Comparison of ENCODE assay signal across 8 cellular contexts in genomic region chr3:124034016-124034808, GRCh38. TPM values are rescaled to one million over a fixed set of nuclear protein-coding genes. Genes with fewer than 3 reads are reported as not detected.
A peak's percentile ranks its signal among the peaks of the same experiment; 100 is the strongest.
DNase-seq lines count a peak whose midpoint lies in the region; ATAC-seq and TF ChIP-seq lines count a peak whose summit lies in the region.

No MANE protein-coding gene starts in this region.

- TF ChIP-seq CTCF in Caco-2 (IDR thresholded peaks at IDR 0.05; ENCODE audit: insufficient read depth in 1 of 2, low read depth in 1 of 2, low read length in 1 of 2, severe bottlenecking in 1 of 2, unreplicated experiment in 1 of 2) = no peak
- no peak for TF ChIP-seq CTCF in chondrocyte (IDR thresholded peaks at IDR 0.05)
- TF ChIP-seq CTCF in liver (IDR thresholded peaks at IDR 0.05; ENCODE audit: low read depth, low read length, missing input control) = no peak
- TF ChIP-seq CTCF in stomach (IDR thresholded peaks at IDR 0.05) = no peak

- no peak overlapping the region for H3K27ac Mint-ChIP-seq in Caco-2 (ENCODE audit: unreplicated experiment)
- H3K27ac Mint-ChIP-seq in chondrocyte (ENCODE audit: unreplicated experiment) = no peak overlapping the region

- POLR2A ChIA-PET in Caco-2 (lab: Charles Lee) = interaction anchor here (0.6 kb wide), 2 partner anchors 372 to 553 kb away, joined by 3 read pairs; no protein-coding TSS in a partner anchor

- H3K9me3 ChIP-seq in Caco-2 (no peaks in the 10 kb centered on the region), liver (ENCODE audit: control insufficient read depth in 4 of 4, low read length in 3 of 4) (no peaks in the 10 kb centered on the region), stomach (no peaks in the 10 kb centered on the region)

- H3K27me3 Mint-ChIP-seq in Caco-2 (ENCODE audit: insufficient read depth, unreplicated experiment) (peaks cover 28% of the 10 kb centered on the region), chondrocyte (ENCODE audit: low read depth) (peaks cover 5% of the 10 kb centered on the region)

- H3K9me3 Mint-ChIP-seq in Caco-2 (ENCODE audit: unreplicated experiment) (no peaks in the 10 kb centered on the region), chondrocyte (ENCODE audit: low read depth) (no peaks in the 10 kb centered on the region)

- H3K4me1 ChIP-seq in Caco-2 = peaks cover 6% of the 10 kb centered on the region
- peaks cover 2 to 15% (median 9%) of the 10 kb centered on the region in 4 donors for H3K4me1 ChIP-seq in liver (ENCODE audit: control insufficient read depth in 4 of 4, insufficient read depth in 4 of 4, low read length in 3 of 4)
- H3K4me1 ChIP-seq in stomach = peaks cover 19 to 34% (median 25%) of the 10 kb centered on the region in 4 donors

- no peak for TF ChIP-seq EP300 in stomach (IDR thresholded peaks at IDR 0.05)

- no peak for TF ChIP-seq RAD21 in liver (IDR thresholded peaks at IDR 0.05)

- DNase-seq in Caco-2 = no peak
- peak; percentile 46 for DNase-seq in NCI-H146 treated with DMSO at 0.1 percent for 48 hours (lab: John Stamatoyannopoulos, UW; ENCODE audit: unreplicated experiment)
- DNase-seq in chondrocyte (ENCODE audit: low spot score) = peak; percentile 88
- DNase-seq in stomach = no peak
- DNase-seq in NK-92 treated with Interleukin-12 subunit alpha and Interleukin-12 subunit beta, amount 100 ng/mL, for 24 hours (lab: John Stamatoyannopoulos, UW) = no peak

- CTCF ChIA-PET in Caco-2 (lab: Charles Lee) = interaction anchor here (0.6 to 1.9 kb wide), 7 partner anchors 15 to 466 kb away, joined by 3 to 10 read pairs (median 5); no protein-coding TSS in a partner anchor

- 8% methylated on average over 46 of the region's 46 CpGs for WGBS in liver
- WGBS in stomach, 5 donors = 3 to 6% (median 4%) methylated on average over 15 to 46 of the region's 46 CpGs

- BruUV-seq in Caco-2 (replicated peaks; lab: Mats Ljungman, UMichigan) = no TSS peak

- H3K36me3 ChIP-seq in Caco-2 (ENCODE audit: control insufficient read depth, insufficient read depth, low read length) (no peaks in the 10 kb centered on the region), liver (ENCODE audit: control insufficient read depth in 4 of 4, insufficient read depth in 3 of 4, low read depth in 1 of 4, low read length in 3 of 4) (no peaks in the 10 kb centered on the region), stomach (no peaks in the 10 kb centered on the region)

- peaks cover 7% of the 10 kb centered on the region for H3K4me1 Mint-ChIP-seq in Caco-2 (ENCODE audit: low read depth, unreplicated experiment)
- peaks cover 23% of the 10 kb centered on the region for H3K4me1 Mint-ChIP-seq in chondrocyte (ENCODE audit: low read depth)

- ATAC-seq in GM18867 (IDR thresholded peaks at IDR 0.05; ENCODE audit: unreplicated experiment) (no peak), HG02588 (IDR thresholded peaks at IDR 0.05; ENCODE audit: unreplicated experiment) (no peak)

- H3K4me3 ChIP-seq in Caco-2 (ENCODE audit: low read depth, low read length) (peak overlapping the region; percentile 57), liver (ENCODE audit: low read depth in 1 of 3, low read length in 3 of 3) (peak overlapping the region; percentile 22 to 79 (median 45)), stomach (peak overlapping the region; percentile 61 to 82 (median 66))

- H3K27me3 ChIP-seq in Caco-2 (replicated peaks; ENCODE audit: control insufficient read depth, insufficient read depth, low read length) (peaks cover 2% of the 10 kb centered on the region), liver (ENCODE audit: control insufficient read depth in 4 of 4, insufficient read depth in 4 of 4, low read length in 3 of 4) (peaks cover 0 to 7% (median 0%) of the 10 kb centered on the region in 4 donors), stomach (peaks cover 0 to 68% (median 40%) of the 10 kb centered on the region in 3 donors)

- no peak overlapping the region for H3K9ac ChIP-seq in liver (ENCODE audit: low read depth in 1 of 2, low read length in 2 of 2)

- peak overlapping the region; percentile 80 for H3K4me3 Mint-ChIP-seq in Caco-2 (ENCODE audit: unreplicated experiment)
- H3K4me3 Mint-ChIP-seq in chondrocyte (ENCODE audit: unreplicated experiment) = peak overlapping the region; percentile 84

- H3K36me3 Mint-ChIP-seq in Caco-2 (ENCODE audit: insufficient read depth, unreplicated experiment) = no peaks in the 10 kb centered on the region
- H3K36me3 Mint-ChIP-seq in chondrocyte (ENCODE audit: low read depth) = no peaks in the 10 kb centered on the region

- no peak for TF ChIP-seq POLR2A in stomach (IDR thresholded peaks at IDR 0.05)

- H3K27ac ChIP-seq in liver (ENCODE audit: low read depth in 1 of 2, low read length in 2 of 2) (peak overlapping the region in 1 of 2 donors; percentile 45), stomach (peak overlapping the region; percentile 60 to 89 (median 80))

- intact Hi-C loops in Caco-2 (cut with micrococcal nuclease; ENCODE audit: unreplicated experiment) = loop anchor here (5.0 to 10.0 kb wide), 3 partner anchors 211 to 433 kb away; no protein-coding TSS in a partner anchor
- intact Hi-C loops in stomach (cut with DNase I; ENCODE audit: low total_unique reads) = no loop called here

TF ChIP-seq in liver, 16 proteins besides CTCF, POLR2A, EP300 and RAD21:
- no peak for TF ChIP-seq TAF1 (conservative IDR thresholded peaks at IDR 0.05)
- TF ChIP-seq ATF3 (IDR thresholded peaks at IDR 0.05) = no peak
- no peak for TF ChIP-seq HNF4G (IDR thresholded peaks at IDR 0.05)
- TF ChIP-seq REST (IDR thresholded peaks at IDR 0.05) = no peak
- TF ChIP-seq GABPA (IDR thresholded peaks at IDR 0.05 in 1 of 2, conservative IDR thresholded peaks at IDR 0.05 in 1 of 2) = no peak
- no peak for TF ChIP-seq YY1 (IDR thresholded peaks at IDR 0.05)
- no peak for TF ChIP-seq FOXA1 (IDR thresholded peaks at IDR 0.05)
- no peak for TF ChIP-seq ZBTB33 (IDR thresholded peaks at IDR 0.05)
- TF ChIP-seq EGR1 (IDR thresholded peaks at IDR 0.05; ENCODE audit: low read depth in 2 of 2) = no peak
- TF ChIP-seq MAX (IDR thresholded peaks at IDR 0.05) = no peak
- no peak for TF ChIP-seq FOXA2 (IDR thresholded peaks at IDR 0.05)
- no peak for TF ChIP-seq JUND (IDR thresholded peaks at IDR 0.05)

RNA-seq across cellular contexts. Expression of gene KALRN, which starts 1.0 kb away (rescaled TPM):
- total RNA-seq in Caco-2 (2022) (82.8 and 88.7 TPM in 2 replicates), chondrocyte (27.1 to 38.4 TPM (median 31.9 TPM) in 3 replicates), liver (10 to 100 TPM; 15.7 to 37.6 TPM), stomach (100 to 1,000 TPM in 1 of 5 donors, 10 to 100 TPM in 4; 23.8 to 133 (median 93.8) TPM)
- polyA plus RNA-seq in liver (1 to 10 TPM; 7.6 to 8.2 TPM), stomach (10 to 100 TPM in 2 of 3 donors, 1 to 10 TPM in 1; 8.3 to 40.2 (median 19.5) TPM)

RNA-seq across cellular contexts. Expression of gene ROPN1, which starts 42.3 kb away (rescaled TPM):
- total RNA-seq in Caco-2 (2022) (not detected in 2 replicates), chondrocyte (not detected in 3 replicates), liver (not detected), stomach (under 1 TPM in 1 of 5 donors, not detected in 4; 0.55 TPM)
- polyA plus RNA-seq in liver (not detected), stomach (under 1 TPM in 1 of 3 donors, not detected in 2; 0.15 TPM)

Comparison
In these comparisons a context has a peak if more than half of its experiments do, and no peak if none do; other contexts are left out.
1. DNase-seq: peak in NCI-H146 treated with DMSO at 0.1 percent for 48 hours (single experiment) and chondrocyte (single experiment); none in Caco-2 (0 of 2), stomach (single experiment) and NK-92 treated with Interleukin-12 subunit alpha and Interleukin-12 subunit beta, amount 100 ng/mL, for 24 hours (single experiment).
2. Peak in every context shown above with its lines, with median percentiles within 50 percentile points of each other: H3K4me3 ChIP-seq.